15 cellular contexts compared by ENCODE assay signal in the genomic region with DNA sequence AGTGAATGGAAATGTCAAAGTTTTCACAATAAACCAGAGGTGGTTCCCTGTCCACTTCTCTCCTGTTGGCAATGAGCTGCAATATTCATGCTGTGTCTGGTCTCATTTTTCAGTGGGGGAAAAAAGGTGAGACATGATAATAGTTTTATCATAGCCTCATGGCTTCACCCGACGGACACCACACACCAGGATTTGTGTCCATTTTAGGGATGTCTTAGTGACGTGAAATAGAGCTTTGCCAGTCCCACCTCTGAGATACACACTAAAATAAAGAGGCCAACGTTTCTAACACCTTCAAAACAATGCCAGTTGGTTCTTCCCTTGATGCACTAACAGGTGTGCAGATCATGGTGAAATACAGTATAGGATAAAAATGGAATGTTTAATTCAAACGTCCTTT.
A peak's percentile ranks its signal among the peaks of the same experiment; 100 is the strongest.
DNase-seq lines count a peak whose midpoint lies in the region; ATAC-seq lines count a peak whose summit lies in the region.
"Had no signal": no experiment of that assay in that cellular context is flagged by ENCODE, and none has a peak within 500 bp of the region (broad histone marks: within the 10 kb centered on the region; RNA-seq: fewer than 3 reads in every experiment).

No MANE protein-coding gene starts in this region.

- H3K27ac ChIP-seq in SJSA1 (peak overlapping the region; percentile 98), epithelial cell of prostate (peak overlapping the region; percentile 83), temporal lobe (ENCODE audit: low read depth, low read length) (peak overlapping the region; percentile 30)
- H3K27ac ChIP-seq: KMS-11 had no signal

- peak overlapping the region; percentile 67 for H3K27ac Mint-ChIP-seq in activated naive CD8-positive, alpha-beta T cell
- no peak overlapping the region for H3K27ac Mint-ChIP-seq in activated naive CD8-positive, alpha-beta T cell treated with anti-CD3 and anti-CD28 coated beads, Interleukin-2, amount 50 U/mL, for 24 hours

- no peak overlapping the region for H3K4me3 ChIP-seq in SJSA1

- H3K9me3 ChIP-seq in SJSA1 (replicated peaks) = no peaks in the 10 kb centered on the region

- H3K36me3 ChIP-seq in SJSA1 = no peaks in the 10 kb centered on the region

- ATAC-seq in activated naive CD8-positive, alpha-beta T cell treated with anti-CD3 and anti-CD28 coated beads, Interleukin-2, amount 50 U/mL, for 24 hours = no peak
- no peak for ATAC-seq in HG03108 (IDR thresholded peaks at IDR 0.05; ENCODE audit: unreplicated experiment)

- no peak for DNase-seq in activated naive CD8-positive, alpha-beta T cell treated with anti-CD3 and anti-CD28 coated beads, Interleukin-2, amount 50 U/mL, for 24 hours
- DNase-seq in SJSA1 (ENCODE audit: low read depth in 1 of 2, low spot score in 2 of 2) (no peak), epithelial cell of prostate (ENCODE audit: low read depth, low spot score) (no peak), A172 (ENCODE audit: low spot score) (no peak)
- DNase-seq in stimulated activated CD4-positive, alpha-beta T cell treated with anti-CD3 and anti-CD28 coated beads, Interleukin-15, amount 100 ng/mL, for 24 hours = no peak
- DNase-seq: CD4-positive, alpha-beta memory T cell; MM.1S; NCI-H1105 treated with DMSO at 0.1 percent for 48 hours; NCI-H1930; NCI-H510A treated with DMSO at 0.1 percent for 48 hours; SIG-M5 had no signal

- H3K4me1 ChIP-seq in SJSA1 (replicated peaks) = peaks cover 53% of the 10 kb centered on the region

- H3K4me3 Mint-ChIP-seq in activated naive CD8-positive, alpha-beta T cell = no peak overlapping the region
- no peak overlapping the region for H3K4me3 Mint-ChIP-seq in activated naive CD8-positive, alpha-beta T cell treated with anti-CD3 and anti-CD28 coated beads, Interleukin-2, amount 50 U/mL, for 24 hours

- peaks cover 10% of the 10 kb centered on the region for H3K9me3 Mint-ChIP-seq in activated naive CD8-positive, alpha-beta T cell (ENCODE audit: low read depth)
- H3K9me3 Mint-ChIP-seq in activated naive CD8-positive, alpha-beta T cell treated with anti-CD3 and anti-CD28 coated beads, Interleukin-2, amount 50 U/mL, for 24 hours = peaks cover 19% of the 10 kb centered on the region

- no peaks in the 10 kb centered on the region for H3K27me3 ChIP-seq in SJSA1 (replicated peaks)

- H3K36me3 Mint-ChIP-seq in activated naive CD8-positive, alpha-beta T cell = peaks cover 2% of the 10 kb centered on the region
- H3K36me3 Mint-ChIP-seq in activated naive CD8-positive, alpha-beta T cell treated with anti-CD3 and anti-CD28 coated beads, Interleukin-2, amount 50 U/mL, for 24 hours (ENCODE audit: low read depth) = peaks cover 2% of the 10 kb centered on the region
- H3K36me3 Mint-ChIP-seq: CD4-positive, alpha-beta memory T cell had no signal

- H3K4me1 Mint-ChIP-seq in activated naive CD8-positive, alpha-beta T cell (ENCODE audit: low read depth) = peaks cover 62% of the 10 kb centered on the region
- H3K4me1 Mint-ChIP-seq in activated naive CD8-positive, alpha-beta T cell treated with anti-CD3 and anti-CD28 coated beads, Interleukin-2, amount 50 U/mL, for 24 hours = peaks cover 54% of the 10 kb centered on the region

- H3K27me3 Mint-ChIP-seq in activated naive CD8-positive, alpha-beta T cell = no peaks in the 10 kb centered on the region
- no peaks in the 10 kb centered on the region for H3K27me3 Mint-ChIP-seq in activated naive CD8-positive, alpha-beta T cell treated with anti-CD3 and anti-CD28 coated beads, Interleukin-2, amount 50 U/mL, for 24 hours

Comparison
In these comparisons a context has a peak if more than half of its experiments do, and no peak if none do; other contexts are left out.
1. H3K27ac ChIP-seq: peak in every context shown above with its lines; median percentile 98 in SJSA1; 83 in epithelial cell of prostate; 30 in temporal lobe.